In genomic region chr11:129740125-129740719, GRCh38 we compare ENCODE assay signal across 3 cellular contexts.
TF ChIP-seq lines count a peak whose summit lies in the region.

No MANE protein-coding gene starts in this region.

TF ChIP-seq in HepG2, 621 proteins besides CTCF, POLR2A, EP300 and RAD21 (continues in another document):
- TF ChIP-seq KAT2B (IDR thresholded peaks at IDR 0.05; ENCODE audit: borderline replicate concordance, low read depth, low read length), result no peak
- TF ChIP-seq ZNF44 (CRISPR knock-in tag; IDR thresholded peaks at IDR 0.05), result no peak
- TF ChIP-seq CEBPB (IDR thresholded peaks at IDR 0.05; ENCODE audit: borderline replicate concordance, low read depth, low read length), result peak; percentile 90
- peak; percentile 85; the same call in 1 of the 2 replicates for TF ChIP-seq ZNF768 (CRISPR knock-in tag; IDR thresholded peaks at IDR 0.05)
- no peak for TF ChIP-seq ZNF280B (CRISPR knock-in tag; IDR thresholded peaks at IDR 0.05; ENCODE audit: borderline replicate concordance)
- no peak for TF ChIP-seq ZFP91 (CRISPR knock-in tag; IDR thresholded peaks at IDR 0.05; ENCODE audit: borderline replicate concordance)
- TF ChIP-seq RERE (CRISPR knock-in tag; IDR thresholded peaks at IDR 0.05; ENCODE audit: low read depth), result no peak

TF ChIP-seq in IMR-90, 13 proteins besides CTCF, POLR2A, EP300 and RAD21:
- no peak for TF ChIP-seq USF2 (IDR thresholded peaks at IDR 0.05; ENCODE audit: low read depth, low read length)
- TF ChIP-seq MAFK (IDR thresholded peaks at IDR 0.05; ENCODE audit: low read depth, low read length), result no peak
- peak; percentile 95 for TF ChIP-seq CEBPB (IDR thresholded peaks at IDR 0.05; ENCODE audit: low read depth, low read length)

TF ChIP-seq in K562, 482 proteins besides CTCF, POLR2A, EP300 and RAD21 (continues in another document):
- TF ChIP-seq ETV5 (CRISPR knock-in tag; IDR thresholded peaks at IDR 0.05; ENCODE audit: low read depth), result no peak
- TF ChIP-seq CREB3 (tag; conservative IDR thresholded peaks at IDR 0.05; ENCODE audit: low read depth), result no peak
- TF ChIP-seq IRF9 (tag; IDR thresholded peaks at IDR 0.05), result peak; percentile 85
- no peak for TF ChIP-seq KLF13 (tag; IDR thresholded peaks at IDR 0.05; ENCODE audit: borderline replicate concordance, low read depth)
- no peak for TF ChIP-seq CHAMP1 (IDR thresholded peaks at IDR 0.05)
- no peak for TF ChIP-seq EGR1 (conservative IDR thresholded peaks at IDR 0.05)
- TF ChIP-seq CREB1 (IDR thresholded peaks at IDR 0.05), result no peak
- TF ChIP-seq CREB1 (CRISPR knock-in tag; IDR thresholded peaks at IDR 0.05), result no peak
- TF ChIP-seq CHD7 (IDR thresholded peaks at IDR 0.05; ENCODE audit: low read depth, low read length), result no peak
- TF ChIP-seq GABPA (tag; conservative IDR thresholded peaks at IDR 0.05; ENCODE audit: low read depth), result no peak
- TF ChIP-seq CREB3L1 (IDR thresholded peaks at IDR 0.05; ENCODE audit: borderline replicate concordance, low read depth), result no peak
- 0 out of 2 replicates have a peak, but pooled peaks have one; percentile 35 for TF ChIP-seq ADNP (tag; IDR thresholded peaks at IDR 0.05)
- no peak for TF ChIP-seq KAT8 (IDR thresholded peaks at IDR 0.05; ENCODE audit: low read depth)
- TF ChIP-seq ARHGAP35 (IDR thresholded peaks at IDR 0.05; ENCODE audit: partially characterized antibody), result no peak
- TF ChIP-seq RBM25 (IDR thresholded peaks at IDR 0.05; ENCODE audit: low read depth, low read length, severe bottlenecking), result peak; percentile 97
- no peak for TF ChIP-seq UBTF (IDR thresholded peaks at IDR 0.05; ENCODE audit: borderline replicate concordance in 1 of 2, low read depth in 2 of 2, low read length in 2 of 2)
- TF ChIP-seq ETS2 (tag; IDR thresholded peaks at IDR 0.05; ENCODE audit: borderline replicate concordance, poor library complexity, severe bottlenecking), result no peak
- TF ChIP-seq HNRNPK (IDR thresholded peaks at IDR 0.05; ENCODE audit: low read depth, low read length, poor library complexity, severe bottlenecking), result no peak
- no peak for TF ChIP-seq ZNF175 (CRISPR knock-in tag; IDR thresholded peaks at IDR 0.05; ENCODE audit: low read depth)
- no peak for TF ChIP-seq RERE (CRISPR knock-in tag; IDR thresholded peaks at IDR 0.05; ENCODE audit: borderline replicate concordance)
